8 cellular contexts compared by ENCODE assay signal in genomic region chr13:19958119-19959111, GRCh38.
A peak's percentile ranks its signal among the peaks of the same experiment; 100 is the strongest.
DNase-seq lines count a peak whose midpoint lies in the region; ATAC-seq and TF ChIP-seq lines count a peak whose summit lies in the region.

ZMYM2 (plus strand) TSS chr13:19958727; CDS start chr13:19993073, 34,346 bp downstream.

- peak within 1 kb of the TSS; percentile 90 for H3K4me3 ChIP-seq in AG10803 (ENCODE audit: low read length)

- H3K27ac Mint-ChIP-seq in central memory CD8-positive, alpha-beta T cell (ENCODE audit: low read depth): peak within 1 kb of the TSS; percentile 95

- peak; percentile 59 for ATAC-seq in HG03378 (IDR thresholded peaks at IDR 0.05; ENCODE audit: unreplicated experiment)
- ATAC-seq in activated CD4-positive, CD25-positive, alpha-beta regulatory T cell treated with anti-CD3 and anti-CD28 coated beads, Interleukin-2, amount 50 U/mL, for 24 hours: peak; percentile 80 to 83
- peak; percentile 68 for ATAC-seq in central memory CD8-positive, alpha-beta T cell (replicated peaks; ENCODE audit: extremely low read depth, poor library complexity, severe bottlenecking)

- DNase-seq in AG10803 (ENCODE audit: low read depth) (peak; percentile 98), NCI-H446 treated with DMSO at 0.1 percent for 48 hours (lab: John Stamatoyannopoulos, UW) (peak; percentile 88), iris pigment epithelial cell (ENCODE audit: low read depth) (peak; percentile 98)
- peak; percentile 95 to 97 for DNase-seq in central memory CD8-positive, alpha-beta T cell (ENCODE audit: low spot score in 2 of 2)
- peak; percentile 92 to 96 for DNase-seq in stimulated activated CD4-positive, alpha-beta T cell treated with anti-CD3 and anti-CD28 coated beads, Interleukin-12 subunit alpha, Interleukin-12 subunit beta, amount 100 ng/mL, for 24 hours (ENCODE audit: low read depth in 2 of 2)

- H3K4me3 Mint-ChIP-seq in central memory CD8-positive, alpha-beta T cell: peak within 1 kb of the TSS; percentile 97

- H3K4me1 Mint-ChIP-seq in central memory CD8-positive, alpha-beta T cell: peaks cover 29% of the 10 kb centered on the region

- H3K36me3 Mint-ChIP-seq in central memory CD8-positive, alpha-beta T cell (ENCODE audit: insufficient read depth): peaks cover 37% of the 10 kb centered on the region

- TF ChIP-seq CTCF in AG10803 (conservative IDR thresholded peaks at IDR 0.05; ENCODE audit: low read length): no peak

- H3K9me3 Mint-ChIP-seq in central memory CD8-positive, alpha-beta T cell: no peaks in the 10 kb centered on the region

- TF ChIP-seq POLR2A in GM19099 (IDR thresholded peaks at IDR 0.05; ENCODE audit: extremely low read depth, insufficient read length, low read depth): peak; percentile 70

- H3K27me3 Mint-ChIP-seq in central memory CD8-positive, alpha-beta T cell: no peaks in the 10 kb centered on the region

Comparison
In these comparisons a context has a peak if more than half of its experiments do, and no peak if none do; other contexts are left out.
1. Peak in every context shown above with its lines: DNase-seq, ATAC-seq and H3K4me3 ChIP-seq.